22 cellular contexts compared by ENCODE assay signal in genomic region chr1:175822575-175822974, GRCh38.
DNase-seq lines count a peak whose midpoint lies in the region; ATAC-seq, FAIRE-seq and TF ChIP-seq lines count a peak whose summit lies in the region.
"Had no signal": no experiment of that assay in that cellular context is flagged by ENCODE, and none has a peak within 500 bp of the region (broad histone marks: within the 10 kb centered on the region; RNA-seq: fewer than 3 reads in every experiment).

No MANE protein-coding gene starts in this region.

- no peaks in the 10 kb centered on the region for H3K27me3 ChIP-seq in osteoblast (ENCODE audit: insufficient read depth, low read length)
- no peaks in the 10 kb centered on the region for H3K27me3 ChIP-seq in transverse colon
- H3K27me3 ChIP-seq: brain microvascular endothelial cell, hepatocyte, testis had no signal

- H3K4me2 ChIP-seq in osteoblast (ENCODE audit: insufficient read depth, low read length), result no peak overlapping the region
- H3K4me2 ChIP-seq: hepatocyte had no signal

- 73 to 75% methylated on average over 2 of the region's 2 CpGs for WGBS in transverse colon (ENCODE audit: low coverage in 1 of 2), 2 donors

- no peak for TF ChIP-seq CTCF in osteoblast (IDR thresholded peaks at IDR 0.05; ENCODE audit: extremely low read depth, low read depth, low read length)
- TF ChIP-seq CTCF in transverse colon (IDR thresholded peaks at IDR 0.05), result no peak

- DNase-seq in GM04503 (ENCODE audit: low read depth) (peak; percentile 59), RCC 7860 (ENCODE audit: low spot score) (peak; percentile 10), fibroblast of peridontal ligament (ENCODE audit: extremely low read depth) (peak; percentile 8), renal cortical epithelial cell (ENCODE audit: low read depth) (peak; percentile 49), osteoblast (ENCODE audit: insufficient read length, low spot score, missing footprints) (no peak), transverse colon (no peak)
- DNase-seq: activated CD4-positive, alpha-beta T cell treated with anti-CD3 and anti-CD28 coated beads for 48 hours; activated naive CD8-positive, alpha-beta T cell treated with anti-CD3 and anti-CD28 coated beads for 36 hours; AML-193; brain microvascular endothelial cell; endodermal cell; naive B cell; NCI-H2171 treated with DMSO at 0.1 percent for 48 hours; NCI-H69; stimulated activated CD4-positive, alpha-beta T cell treated with anti-CD3 and anti-CD28 coated beads, Interleukin-1b, Interleukin-23, amount 100 ng/mL, for 48 hours; testis had no signal

- no peak overlapping the region for H2AFZ ChIP-seq in osteoblast (ENCODE audit: low read length)
- H2AFZ ChIP-seq: hepatocyte had no signal

- H3K27ac ChIP-seq in osteoblast (ENCODE audit: low read depth, low read length) (no peak overlapping the region), transverse colon (no peak overlapping the region)
- H3K27ac ChIP-seq: brain microvascular endothelial cell, coronary artery, hepatocyte, testis had no signal

- TF ChIP-seq POLR2A in transverse colon (IDR thresholded peaks at IDR 0.05), result no peak

- H4K20me1 ChIP-seq in osteoblast (ENCODE audit: insufficient read depth, low read length), result no peaks in the 10 kb centered on the region

- H3K79me2 ChIP-seq in osteoblast (ENCODE audit: insufficient read depth, low read length), result no peaks in the 10 kb centered on the region
- H3K79me2 ChIP-seq: hepatocyte had no signal

- no peaks in the 10 kb centered on the region for H3K4me1 ChIP-seq in osteoblast (ENCODE audit: insufficient read depth, low read length)
- H3K4me1 ChIP-seq in transverse colon, result no peaks in the 10 kb centered on the region
- H3K4me1 ChIP-seq: testis had no signal

- H3K4me3 ChIP-seq in osteoblast (ENCODE audit: insufficient read depth, low read length) (no peak overlapping the region), transverse colon (no peak overlapping the region)
- H3K4me3 ChIP-seq: coronary artery, hepatocyte, testis had no signal

- intact Hi-C loops in transverse colon (cut with DNase I; ENCODE audit: low total_unique reads), result no loop called here

- H3K36me3 ChIP-seq in osteoblast (ENCODE audit: insufficient read depth, low read length) (no peaks in the 10 kb centered on the region), transverse colon (no peaks in the 10 kb centered on the region)
- H3K36me3 ChIP-seq: brain microvascular endothelial cell had no signal

- in situ Hi-C loops in transverse colon (cut with MboI; ENCODE audit: low pct_ligation_motif_present in 1 of 4, low pct_unique_long_range_greater_than_20kb in 1 of 4, low sequenced_read_pairs in 3 of 4), result no loop called here

- FAIRE-seq in RCC 7860 (lab: Jason Lieb, UNC), result no peak
- FAIRE-seq: islet of Langerhans had no signal

- ATAC-seq in HG03108 (IDR thresholded peaks at IDR 0.05; ENCODE audit: unreplicated experiment), result no peak
- ATAC-seq: activated T-helper 17 cell treated with anti-CD3 and anti-CD28 coated beads, Interleukin-2, amount 50 U/mL, for 72 hours; stimulated activated memory B cell treated with anti-CD40 and anti-IgM and Interleukin-4, amounts not matched to agents 10 μg/mL and 1 μg/mL and 100 μg/mL, for 72 hours had no signal

- TF ChIP-seq EP300 in transverse colon (IDR thresholded peaks at IDR 0.05; ENCODE audit: low read depth), result no peak

- H3K9me3 ChIP-seq in osteoblast (ENCODE audit: low read depth, low read length) (no peaks in the 10 kb centered on the region), transverse colon (peaks cover 0 to 5% of the 10 kb centered on the region in 2 donors)
- H3K9me3 ChIP-seq: testis had no signal

Comparison
In these comparisons a context has a peak if more than half of its experiments do, and no peak if none do; other contexts are left out.
1. DNase-seq: peak in GM04503 (single experiment), RCC 7860 (single experiment), fibroblast of peridontal ligament (single experiment) and renal cortical epithelial cell (single experiment); none in osteoblast (single experiment) and transverse colon (single experiment).